ENCODE assay signal across 23 cellular contexts in genomic region chr16:54432481-54433229, GRCh38.
DNase-seq lines count a peak whose midpoint lies in the region; ATAC-seq, FAIRE-seq and TF ChIP-seq lines count a peak whose summit lies in the region.
"Had no signal": no experiment of that assay in that cellular context is flagged by ENCODE, and none has a peak within 500 bp of the region (broad histone marks: within the 10 kb centered on the region; RNA-seq: fewer than 3 reads in every experiment).

No MANE protein-coding gene starts in this region.

- no peaks in the 10 kb centered on the region for H3K27me3 ChIP-seq in DND-41 (ENCODE audit: insufficient read depth, low read length, poor library complexity)
- H3K27me3 ChIP-seq in K562 (ENCODE audit: control insufficient read depth in 2 of 2, insufficient read depth in 2 of 2, low read length in 2 of 2): peaks cover 10 to 12% of the 10 kb centered on the region in 2 experiments; a peak in 3 of 5 replicates
- H3K27me3 ChIP-seq: right atrium auricular region, testis had no signal

- DNase-seq in DND-41 (no peak), K562 (ENCODE audit: extremely low read depth in 1 of 4, low spot score in 3 of 4) (no peak), left lobe of liver (ENCODE audit: low spot score) (no peak), putamen (ENCODE audit: low spot score) (peak; percentile 16), DMS153 treated with DMSO at 0.1 percent for 48 hours (lab: John Stamatoyannopoulos, UW; ENCODE audit: unreplicated experiment) (no peak)
- DNase-seq: activated CD8-positive, alpha-beta T cell treated with anti-CD3 and anti-CD28 coated beads for 36 hours; activated naive CD4-positive, alpha-beta T cell treated with Interleukin-2 at 50 U/mL for 16 hours; activated T-cell treated with anti-CD3 and anti-CD28 coated beads, Interleukin-2, amount 50 U/mL, for 1 hour; amniotic stem cell; central memory CD4-positive, alpha-beta T cell; kidney glomerular epithelial cell; NCI-H1417 treated with DMSO at 0.1 percent for 48 hours; NCI-H510A treated with DMSO at 0.1 percent for 48 hours; NK-92 treated with Interleukin-12 subunit alpha and Interleukin-12 subunit beta, amount 100 ng/mL, for 24 hours; testis had no signal

- FAIRE-seq in K562 (lab: Jason Lieb, UNC): no peak
- FAIRE-seq: G401.6 had no signal

- H3K9me3 ChIP-seq in DND-41 (ENCODE audit: insufficient read depth, low read length, severe bottlenecking) (peaks cover 5% of the 10 kb centered on the region), K562 (replicated peaks; ENCODE audit: control insufficient read depth, insufficient read depth, low read depth, low read length) (no peaks in the 10 kb centered on the region)
- H3K9me3 ChIP-seq: testis had no signal

- H3K36me3 ChIP-seq in DND-41 (ENCODE audit: insufficient read depth, low read length): no peaks in the 10 kb centered on the region
- no peaks in the 10 kb centered on the region for H3K36me3 ChIP-seq in K562 (ENCODE audit: control insufficient read depth, insufficient read depth, low read length)
- H3K36me3 ChIP-seq: gastroesophageal sphincter, right atrium auricular region had no signal

- H3K4me2 ChIP-seq in DND-41 (ENCODE audit: insufficient read depth, low read length) (no peak overlapping the region), K562 (ENCODE audit: insufficient read depth, low read length) (no peak overlapping the region)

- H4K20me1 ChIP-seq in DND-41 (ENCODE audit: insufficient read depth, low read length) (no peaks in the 10 kb centered on the region), K562 (replicated peaks; ENCODE audit: control insufficient read depth, insufficient read depth, low read length) (no peaks in the 10 kb centered on the region)

- WGBS in K562 (ENCODE audit: insufficient coverage, low coverage, missing lambda C conversion rate): 2% methylated on average over 18 of the region's 18 CpGs

- no TSS peak for BruUV-seq in K562 (replicated peaks; lab: Mats Ljungman, UMichigan)

- H3K79me2 ChIP-seq in DND-41 (ENCODE audit: insufficient read depth, low read length) (no peaks in the 10 kb centered on the region), K562 (ENCODE audit: control insufficient read depth, insufficient read depth, low read length) (no peaks in the 10 kb centered on the region)

- intact Hi-C loops in K562 (cut with micrococcal nuclease): no loop called here

- TF ChIP-seq EP300 in K562 (IDR thresholded peaks at IDR 0.05; ENCODE audit: low read length): no peak

- H3K9ac ChIP-seq in DND-41 (ENCODE audit: low read depth, low read length): no peak overlapping the region
- no peak overlapping the region for H3K9ac ChIP-seq in K562 (ENCODE audit: insufficient read depth in 1 of 2, low read depth in 2 of 2, low read length in 2 of 2)

- in situ Hi-C loops in K562 (cut with MboI): no loop called here

- no peak for TF ChIP-seq RAD21 in K562 (CRISPR knock-in tag; conservative IDR thresholded peaks at IDR 0.05 in 1 of 2, IDR thresholded peaks at IDR 0.05 in 1 of 2)

- no peak overlapping the region for H3K4me3 ChIP-seq in DND-41 (ENCODE audit: low read depth in 1 of 2, low read length in 2 of 2)
- no peak overlapping the region for H3K4me3 ChIP-seq in K562
- H3K4me3 ChIP-seq: dorsolateral prefrontal cortex, gastroesophageal sphincter, right atrium auricular region, testis had no signal

- TF ChIP-seq CTCF in DND-41 (IDR thresholded peaks at IDR 0.05; ENCODE audit: borderline replicate concordance, extremely low read depth, low read length, poor library complexity, severe bottlenecking): no peak
- no peak for TF ChIP-seq CTCF in K562 (IDR thresholded peaks at IDR 0.05 in 2 of 3, conservative IDR thresholded peaks at IDR 0.05 in 1 of 3; ENCODE audit: insufficient read depth in 2 of 3, low read depth in 1 of 3, low read length in 3 of 3)

- no peaks in the 10 kb centered on the region for H3K9me1 ChIP-seq in K562 (ENCODE audit: control insufficient read depth, insufficient read depth, low read length)

- CTCF ChIA-PET in K562 (lab: Yijun Ruan, JAX; ENCODE audit: low intra/inter-chr PET ratio): no interaction called here

- peak overlapping the region; percentile 41; the same call in 1 of the 2 replicates for H3K27ac ChIP-seq in DND-41 (ENCODE audit: low read length)
- H3K27ac ChIP-seq in K562 (ENCODE audit: extremely low read depth, low read depth, low read length): no peak overlapping the region
- H3K27ac ChIP-seq: C4-2B, dorsolateral prefrontal cortex, gastroesophageal sphincter, right atrium auricular region, testis had no signal

- no peak overlapping the region for H2AFZ ChIP-seq in DND-41 (ENCODE audit: low read depth, low read length)
- no peak overlapping the region for H2AFZ ChIP-seq in K562 (ENCODE audit: low read depth, low read length)

- POLR2A ChIA-PET in K562 (lab: Yijun Ruan, JAX): no interaction called here

- H3K4me1 ChIP-seq in DND-41 (ENCODE audit: insufficient read depth, low read length) (peaks cover 22% of the 10 kb centered on the region), K562 (replicated peaks in 1 of 2; ENCODE audit: control insufficient read depth in 2 of 2, insufficient read depth in 2 of 2, low read length in 2 of 2) (no peaks in the 10 kb centered on the region)
- H3K4me1 ChIP-seq: gastroesophageal sphincter, right atrium auricular region, testis had no signal

- ATAC-seq in DND-41 (ENCODE audit: insufficient read depth, low read depth) (no peak), K562 (no peak), left lobe of liver (peak; percentile 32), HG02571 (IDR thresholded peaks at IDR 0.05; ENCODE audit: unreplicated experiment) (no peak), HG03025 (IDR thresholded peaks at IDR 0.05; ENCODE audit: low FRiP score, unreplicated experiment) (no peak), HG02610 (IDR thresholded peaks at IDR 0.05; ENCODE audit: unreplicated experiment) (no peak)
- ATAC-seq: activated CD8-positive, alpha-beta T cell treated with anti-CD3 and anti-CD28 coated beads for 36 hours; gastroesophageal sphincter had no signal

- TF ChIP-seq POLR2A in K562 (conservative IDR thresholded peaks at IDR 0.05): no peak

TF ChIP-seq in K562, 482 proteins besides CTCF, POLR2A, EP300 and RAD21:
- peak; percentile 60 for TF ChIP-seq RBM25 (IDR thresholded peaks at IDR 0.05; ENCODE audit: low read depth, low read length, severe bottlenecking)
- no peak for TF ChIP-seq MAFF (IDR thresholded peaks at IDR 0.05; ENCODE audit: low read length)
- no peak for TF ChIP-seq U2AF1 (optimal IDR thresholded peaks at IDR 0.05; ENCODE audit: low read depth, low read length)
- no peak for TF ChIP-seq HDAC3 (IDR thresholded peaks at IDR 0.05; ENCODE audit: borderline replicate concordance, partially characterized antibody)
- TF ChIP-seq MXI1 (IDR thresholded peaks at IDR 0.05; ENCODE audit: low read depth, low read length): no peak
